18 cellular contexts compared by ENCODE assay signal in the genomic region with DNA sequence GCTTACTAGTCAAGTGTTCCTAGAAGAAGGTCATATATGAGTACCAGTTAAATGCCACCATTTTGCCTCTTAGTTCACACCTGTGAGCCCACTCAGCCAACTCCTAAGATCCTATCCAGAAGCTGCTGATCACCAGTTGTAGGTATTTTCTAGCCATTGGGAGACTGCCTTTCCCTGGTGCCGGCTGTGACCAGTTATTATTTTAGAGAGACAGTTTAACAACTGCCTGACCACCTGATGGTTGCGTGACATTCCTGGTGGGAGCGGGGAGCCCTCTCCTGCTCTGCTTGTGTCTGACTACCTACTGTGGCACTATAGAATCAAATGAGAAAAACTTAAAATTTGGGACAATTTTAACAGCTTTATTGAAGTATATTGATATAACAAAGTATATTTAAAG. TPM values are rescaled to one million over a fixed set of nuclear protein-coding genes. Genes with fewer than 3 reads are reported as not detected.
DNase-seq lines count a peak whose midpoint lies in the region; ATAC-seq and TF ChIP-seq lines count a peak whose summit lies in the region.
"Had no signal": no experiment of that assay in that cellular context is flagged by ENCODE, and none has a peak within 500 bp of the region (broad histone marks: within the 10 kb centered on the region; RNA-seq: fewer than 3 reads in every experiment).

No MANE protein-coding gene starts in this region.

- CTCF ChIA-PET in SK-N-SH (lab: Yijun Ruan, JAX) = interaction anchor here (0.8 to 2.7 kb wide), 2 partner anchors 112 to 114 kb away, joined by 3 to 15 read pairs; no protein-coding TSS in a partner anchor

- peaks cover 3% of the 10 kb centered on the region for H3K9me3 Mint-ChIP-seq in progenitor cell of endocrine pancreas (ENCODE audit: low read depth)
- H3K9me3 Mint-ChIP-seq: CD4-positive, alpha-beta memory T cell had no signal

- H3K27me3 ChIP-seq in SK-N-SH (ENCODE audit: insufficient read depth) (no peaks in the 10 kb centered on the region), left lung (peaks cover 0 to 47% of the 10 kb centered on the region in 2 donors), uterus (no peaks in the 10 kb centered on the region)
- H3K27me3 ChIP-seq: brain microvascular endothelial cell, SJSA1 had no signal

- H3K4me2 ChIP-seq in SK-N-SH = peak overlapping the region; percentile 84

- H3K4me3 Mint-ChIP-seq in progenitor cell of endocrine pancreas (ENCODE audit: low read depth) = peak overlapping the region; percentile 31

- no peak for TF ChIP-seq RAD21 in SK-N-SH (IDR thresholded peaks at IDR 0.05; ENCODE audit: low read length)

- peaks cover 16 to 24% of the 10 kb centered on the region in 2 experiments; a peak in 3 of 4 replicates for H3K4me1 ChIP-seq in SK-N-SH (ENCODE audit: control insufficient read depth in 1 of 2, insufficient read depth in 2 of 2, low read depth in 1 of 2, low read length in 1 of 2)
- H3K4me1 ChIP-seq in left lung = peaks cover 6 to 14% of the 10 kb centered on the region in 2 donors
- no peaks in the 10 kb centered on the region for H3K4me1 ChIP-seq in uterus

- intact Hi-C loops in left lung (cut with DNase I) (loop anchor here in 1 of 2 donors (5.0 kb wide), 1 partner anchor 73 kb away; no protein-coding TSS in a partner anchor), uterus (cut with DNase I; ENCODE audit: low total_unique reads) (loop anchor here (5.0 to 10.0 kb wide), 3 partner anchors 75 to 112 kb away; no protein-coding TSS in a partner anchor)

- H3K4me3 ChIP-seq in SK-N-SH (ENCODE audit: low read depth in 2 of 2, low read length in 1 of 2) (peak overlapping the region; percentile 71 to 96; a peak in 2 of 4 replicates), left lung (peak overlapping the region in 1 of 2 donors; percentile 70), uterus (no peak overlapping the region)

- H3K79me2 ChIP-seq in SK-N-SH (ENCODE audit: insufficient read depth) = peaks cover 37% of the 10 kb centered on the region

- H3K36me3 Mint-ChIP-seq in progenitor cell of endocrine pancreas (ENCODE audit: insufficient read depth) = peaks cover 12% of the 10 kb centered on the region
- H3K36me3 Mint-ChIP-seq: CD4-positive, alpha-beta memory T cell had no signal

- TF ChIP-seq CTCF in SK-N-SH (IDR thresholded peaks at IDR 0.05) = no peak
- no peak for TF ChIP-seq CTCF in left lung (IDR thresholded peaks at IDR 0.05)
- no peak for TF ChIP-seq CTCF in progenitor cell of endocrine pancreas (IDR thresholded peaks at IDR 0.05; ENCODE audit: unreplicated experiment)
- no peak for TF ChIP-seq CTCF in uterus (IDR thresholded peaks at IDR 0.05)

- H3K36me3 ChIP-seq in SK-N-SH (replicated peaks in 1 of 2; ENCODE audit: control insufficient read depth in 1 of 2, insufficient read depth in 2 of 2, low read length in 1 of 2) (peaks cover 0 to 12% of the 10 kb centered on the region in 2 experiments), left lung (peaks cover 0 to 5% of the 10 kb centered on the region in 2 donors), uterus (no peaks in the 10 kb centered on the region)
- H3K36me3 ChIP-seq: brain microvascular endothelial cell had no signal

- peaks cover 7% of the 10 kb centered on the region for H4K20me1 ChIP-seq in SK-N-SH (ENCODE audit: insufficient read depth)

- no peak for ATAC-seq in SK-N-SH treated with all-trans-retinoic acid at 6 μM for 48 hours
- no peak for ATAC-seq in left lung
- ATAC-seq in GM21576 (IDR thresholded peaks at IDR 0.05; ENCODE audit: unreplicated experiment) = no peak

- peaks cover 16% of the 10 kb centered on the region for H3F3A ChIP-seq in SK-N-SH (replicated peaks; ENCODE audit: insufficient read depth)

- H3K27ac ChIP-seq in SK-N-SH (ENCODE audit: low read depth in 2 of 2, low read length in 1 of 2) (no peak overlapping the region), left lung (peak overlapping the region; percentile 96 to 99), uterus (peak overlapping the region; percentile 98 to 100)
- H3K27ac ChIP-seq: brain microvascular endothelial cell had no signal

- no peak overlapping the region for H3K27ac Mint-ChIP-seq in progenitor cell of endocrine pancreas
- H3K27ac Mint-ChIP-seq: CD4-positive, alpha-beta memory T cell had no signal

- no peak overlapping the region for H3K9ac ChIP-seq in SK-N-SH

- no peaks in the 10 kb centered on the region for H3K27me3 Mint-ChIP-seq in progenitor cell of endocrine pancreas

- no peak overlapping the region for H2AFZ ChIP-seq in SK-N-SH (ENCODE audit: low read depth)

- H3K9me2 ChIP-seq in SK-N-SH = no peaks in the 10 kb centered on the region

- POLR2A ChIA-PET in SK-N-SH (lab: Yijun Ruan, JAX) = no interaction called here

- DNase-seq in SK-N-SH = no peak
- no peak for DNase-seq in left lung
- DNase-seq in progenitor cell of endocrine pancreas (ENCODE audit: low spot score, unreplicated experiment) = no peak
- DNase-seq in uterus = no peak
- DNase-seq in AG08396 (ENCODE audit: low spot score) = no peak
- DNase-seq in H4 (ENCODE audit: low spot score) = no peak
- DNase-seq: 8988T; activated gamma-delta T cell; brain microvascular endothelial cell; CD4-positive, alpha-beta memory T cell; effector memory CD4-positive, alpha-beta T cell; kidney glomerular epithelial cell; NCI-H1105 treated with DMSO at 0.1 percent for 48 hours; occipital lobe; stimulated activated CD4-positive, alpha-beta T cell treated with anti-CD3 and anti-CD28 coated beads, Interleukin-2, amount 100 ng/mL, for 24 hours had no signal

- H3K9me3 ChIP-seq in SK-N-SH = no peaks in the 10 kb centered on the region
- no peaks in the 10 kb centered on the region for H3K9me3 ChIP-seq in left lung
- H3K9me3 ChIP-seq in uterus = no peaks in the 10 kb centered on the region
- H3K9me3 ChIP-seq: SJSA1 had no signal

- TF ChIP-seq POLR2A in uterus (IDR thresholded peaks at IDR 0.05) = no peak

- peaks cover 34% of the 10 kb centered on the region for H3K4me1 Mint-ChIP-seq in progenitor cell of endocrine pancreas (ENCODE audit: low read depth)

- no peak for TF ChIP-seq EP300 in SK-N-SH (IDR thresholded peaks at IDR 0.05; ENCODE audit: borderline replicate concordance in 1 of 2, low read depth in 1 of 2, low read length in 1 of 2)

- 98% methylated on average over 3 of the region's 3 CpGs for WGBS in SK-N-SH (ENCODE audit: low lambda C conversion rate)

TF ChIP-seq in SK-N-SH, 30 proteins besides CTCF, POLR2A, EP300 and RAD21 (continues in another document):
- TF ChIP-seq TCF12 (IDR thresholded peaks at IDR 0.05) = no peak
- no peak for TF ChIP-seq GABPA (IDR thresholded peaks at IDR 0.05; ENCODE audit: low read depth)
- no peak for TF ChIP-seq NFIC (IDR thresholded peaks at IDR 0.05; ENCODE audit: borderline replicate concordance)
- TF ChIP-seq GATA2 (CRISPR knock-in tag; IDR thresholded peaks at IDR 0.05) = no peak
- no peak for TF ChIP-seq MEF2A (IDR thresholded peaks at IDR 0.05; ENCODE audit: borderline replicate concordance, low read depth)

TF ChIP-seq in SK-N-SH treated with all-trans-retinoic acid at 6 μM for 48 hours, 23 proteins besides CTCF, POLR2A, EP300 and RAD21:
- TF ChIP-seq ARNTL (CRISPR knock-in tag; IDR thresholded peaks at IDR 0.05; ENCODE audit: borderline replicate concordance, low read depth) = no peak
- TF ChIP-seq SNAI2 (CRISPR knock-in tag; IDR thresholded peaks at IDR 0.05) = no peak
- TF ChIP-seq TCF4 (CRISPR knock-in tag; IDR thresholded peaks at IDR 0.05; ENCODE audit: borderline replicate concordance) = no peak
- no peak for TF ChIP-seq BACH2 (CRISPR knock-in tag; IDR thresholded peaks at IDR 0.05; ENCODE audit: borderline replicate concordance)
- TF ChIP-seq, protein P1, sequence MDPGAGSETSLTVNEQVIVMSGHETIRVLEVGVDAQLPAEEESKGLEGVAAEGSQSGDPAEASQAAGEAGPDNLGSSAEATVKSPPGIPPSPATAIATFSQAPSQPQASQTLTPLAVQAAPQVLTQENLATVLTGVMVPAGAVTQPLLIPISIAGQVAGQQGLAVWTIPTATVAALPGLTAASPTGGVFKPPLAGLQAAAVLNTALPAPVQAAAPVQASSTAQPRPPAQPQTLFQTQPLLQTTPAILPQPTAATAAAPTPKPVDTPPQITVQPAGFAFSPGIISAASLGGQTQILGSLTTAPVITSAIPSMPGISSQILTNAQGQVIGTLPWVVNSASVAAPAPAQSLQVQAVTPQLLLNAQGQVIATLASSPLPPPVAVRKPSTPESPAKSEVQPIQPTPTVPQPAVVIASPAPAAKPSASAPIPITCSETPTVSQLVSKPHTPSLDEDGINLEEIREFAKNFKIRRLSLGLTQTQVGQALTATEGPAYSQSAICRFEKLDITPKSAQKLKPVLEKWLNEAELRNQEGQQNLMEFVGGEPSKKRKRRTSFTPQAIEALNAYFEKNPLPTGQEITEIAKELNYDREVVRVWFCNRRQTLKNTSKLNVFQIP (CRISPR knock-in tag; IDR thresholded peaks at IDR 0.05; ENCODE audit: borderline replicate concordance, low read depth) = no peak
- TF ChIP-seq RARB (CRISPR knock-in tag; IDR thresholded peaks at IDR 0.05) = no peak
- no peak for TF ChIP-seq ISL1 (CRISPR knock-in tag; IDR thresholded peaks at IDR 0.05)
- TF ChIP-seq ZC3H10 (CRISPR knock-in tag; IDR thresholded peaks at IDR 0.05) = no peak

RNA-seq across cellular contexts. Expression of a gene that starts 2.9 kb away (rescaled TPM):
- polyA plus RNA-seq in SK-N-SH (2012; rRNA removed) = 204 and 242 TPM in 2 replicates
- polyA plus RNA-seq in SK-N-SH (2012; cell fraction: cytosol; rRNA removed) = 282 and 327 TPM in 2 replicates
- polyA plus RNA-seq in SK-N-SH (2012; cell fraction: nucleus; rRNA removed) = 113 and 197 TPM in 2 replicates
- total RNA-seq in left lung = 100 to 1,000 TPM; 239 to 290 TPM
- total RNA-seq in progenitor cell of endocrine pancreas = 341 and 342 TPM in 2 replicates
- 100 to 1,000 TPM; 334 to 604 (median 452) TPM for total RNA-seq in uterus
- 121 and 137 TPM in 2 replicates for total RNA-seq in H4 (2014; rRNA removed; shearing (Covaris generic))

Comparison
In these comparisons a context has a peak if more than half of its experiments do, and no peak if none do; other contexts are left out.
1. H3K27ac ChIP-seq: peak in left lung (2 of 2) and uterus (2 of 2); none in SK-N-SH (0 of 2).
2. H3K4me3 ChIP-seq: peak in SK-N-SH (2 of 2); none in uterus (0 of 2).